In the genomic region with DNA sequence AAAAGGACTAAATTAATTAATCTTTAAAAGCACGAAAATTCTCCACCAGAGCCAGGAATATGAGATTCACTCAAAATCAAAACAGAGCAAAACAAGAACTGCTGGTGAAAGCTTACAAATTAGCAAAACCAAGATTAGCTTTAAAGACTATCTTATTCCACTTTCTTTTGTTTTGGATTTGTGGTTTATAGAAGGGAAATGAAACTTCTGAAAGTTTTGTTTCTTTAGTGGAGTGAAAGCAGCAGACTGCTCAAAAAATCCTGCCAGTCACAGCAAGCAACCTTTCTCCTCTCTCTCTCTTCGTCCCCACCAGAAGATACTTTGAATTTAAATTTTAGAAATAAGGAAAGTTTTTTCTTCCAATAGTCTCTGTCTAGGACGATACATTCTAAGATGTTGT, we compare ENCODE assay signal across 18 cellular contexts. TPM values are rescaled to one million over a fixed set of nuclear protein-coding genes. Genes with fewer than 3 reads are reported as not detected.
DNase-seq lines count a peak whose midpoint lies in the region; ATAC-seq, FAIRE-seq and TF ChIP-seq lines count a peak whose summit lies in the region.
"Had no signal": no experiment of that assay in that cellular context is flagged by ENCODE, and none has a peak within 500 bp of the region (broad histone marks: within the 10 kb centered on the region; RNA-seq: fewer than 3 reads in every experiment).

No MANE protein-coding gene starts in this region.

- intact Hi-C loops in activated naive CD4-positive, alpha-beta T cell treated with anti-CD3 and anti-CD28 coated beads for 36 hours (cut with micrococcal nuclease) = no loop called here

- no peaks in the 10 kb centered on the region for H3K9me2 ChIP-seq in MM.1S (replicated peaks; ENCODE audit: insufficient read depth, low read length)

- no peak overlapping the region for H3K4me2 ChIP-seq in MM.1S (ENCODE audit: low read depth, low read length)

- H3K27ac ChIP-seq in MM.1S (ENCODE audit: low read length) = no peak overlapping the region
- H3K27ac ChIP-seq in rectal smooth muscle tissue (ENCODE audit: low read depth, low read length) = peak overlapping the region; percentile 75
- H3K27ac ChIP-seq: body of pancreas, psoas muscle had no signal

- H3K79me2 ChIP-seq in MM.1S (ENCODE audit: low read length) = no peaks in the 10 kb centered on the region

- no peak overlapping the region for H2AFZ ChIP-seq in MM.1S (ENCODE audit: low read length)

- H3K27me3 Mint-ChIP-seq in activated naive CD4-positive, alpha-beta T cell treated with anti-CD3 and anti-CD28 coated beads for 36 hours (ENCODE audit: low read depth) = no peaks in the 10 kb centered on the region
- H3K27me3 Mint-ChIP-seq: CD4-positive, CD25-positive, alpha-beta regulatory T cell had no signal

- H3K9ac ChIP-seq in MM.1S (ENCODE audit: low read length) = no peak overlapping the region
- no peak overlapping the region for H3K9ac ChIP-seq in rectal smooth muscle tissue (ENCODE audit: low read length)

- peaks cover 96% of the 10 kb centered on the region for H3K27me3 ChIP-seq in MM.1S (replicated peaks; ENCODE audit: insufficient read depth, low read length)
- no peaks in the 10 kb centered on the region for H3K27me3 ChIP-seq in rectal smooth muscle tissue (ENCODE audit: control insufficient read depth, insufficient read depth, low read length)
- H3K27me3 ChIP-seq: body of pancreas had no signal

- no peak overlapping the region for H3K4me3 Mint-ChIP-seq in activated naive CD4-positive, alpha-beta T cell treated with anti-CD3 and anti-CD28 coated beads for 36 hours
- H3K4me3 Mint-ChIP-seq: CD4-positive, CD25-positive, alpha-beta regulatory T cell; stimulated activated effector memory CD8-positive, alpha-beta T cell treated with anti-CD3 and anti-CD28 coated beads, Interleukin-12 subunit alpha, Interleukin-12 subunit beta, amount 100 ng/mL, for 72 hours had no signal

- 0 out of 2 replicates have a peak, but pooled peaks cover 3% of the 10 kb centered on the region for H3F3A ChIP-seq in MM.1S (ENCODE audit: insufficient read depth, low read length)

- no peaks in the 10 kb centered on the region for H3K36me3 Mint-ChIP-seq in activated naive CD4-positive, alpha-beta T cell treated with anti-CD3 and anti-CD28 coated beads for 36 hours (ENCODE audit: low read depth)

- CTCF ChIA-PET in activated naive CD4-positive, alpha-beta T cell treated with anti-CD3 and anti-CD28 coated beads for 36 hours (lab: Charles Lee) = interaction anchor here (0.8 to 6.8 kb wide), 5 partner anchors 12 to 273 kb away, joined by 3 to 63 read pairs (median 5); no protein-coding TSS in a partner anchor

- H3K36me3 ChIP-seq in MM.1S (replicated peaks; ENCODE audit: insufficient read depth, low read length) (no peaks in the 10 kb centered on the region), rectal smooth muscle tissue (ENCODE audit: control insufficient read depth, insufficient read depth, low read length) (peaks cover 42% of the 10 kb centered on the region)

- peak; percentile 44 for FAIRE-seq in GM12892 (lab: Jason Lieb, UNC)

- H3K4me1 Mint-ChIP-seq in activated naive CD4-positive, alpha-beta T cell treated with anti-CD3 and anti-CD28 coated beads for 36 hours (ENCODE audit: low read depth) = peaks cover 9% of the 10 kb centered on the region

- ATAC-seq in GM21423 (IDR thresholded peaks at IDR 0.05; ENCODE audit: unreplicated experiment) = peak; percentile 47
- no peak for ATAC-seq in GM21526 (IDR thresholded peaks at IDR 0.05; ENCODE audit: low FRiP score, unreplicated experiment)
- ATAC-seq in HG03039 (IDR thresholded peaks at IDR 0.05; ENCODE audit: unreplicated experiment) = no peak
- ATAC-seq: body of pancreas; psoas muscle; stimulated activated effector memory CD8-positive, alpha-beta T cell treated with anti-CD3 and anti-CD28 coated beads, Interleukin-12 subunit alpha, Interleukin-12 subunit beta, amount 100 ng/mL, for 72 hours had no signal

- no peak for TF ChIP-seq CTCF in MM.1S (IDR thresholded peaks at IDR 0.05; ENCODE audit: low read length)

- H3K9me3 Mint-ChIP-seq in activated naive CD4-positive, alpha-beta T cell treated with anti-CD3 and anti-CD28 coated beads for 36 hours = no peaks in the 10 kb centered on the region
- H3K9me3 Mint-ChIP-seq: CD4-positive, CD25-positive, alpha-beta regulatory T cell; stimulated activated effector memory CD8-positive, alpha-beta T cell treated with anti-CD3 and anti-CD28 coated beads, Interleukin-12 subunit alpha, Interleukin-12 subunit beta, amount 100 ng/mL, for 72 hours had no signal

- H3K4me3 ChIP-seq in MM.1S (ENCODE audit: low read length) (no peak overlapping the region), rectal smooth muscle tissue (ENCODE audit: low read length) (no peak overlapping the region)
- H3K4me3 ChIP-seq: body of pancreas, psoas muscle had no signal

- H3K4me1 ChIP-seq in MM.1S (ENCODE audit: low read length) (no peaks in the 10 kb centered on the region), rectal smooth muscle tissue (ENCODE audit: control insufficient read depth, insufficient read depth, low read length) (peaks cover 53% of the 10 kb centered on the region)
- H3K4me1 ChIP-seq: body of pancreas, psoas muscle had no signal

- no peak for DNase-seq in GM12892 (ENCODE audit: insufficient read length)
- peak; percentile 28 for DNase-seq in MM.1S
- DNase-seq in activated naive CD4-positive, alpha-beta T cell treated with anti-CD3 and anti-CD28 coated beads for 36 hours = no peak
- DNase-seq in iPS-NIHi7 (ENCODE audit: extremely low spot score) = no peak
- DNase-seq: activated CD4-positive, alpha-beta T cell treated with anti-CD3 and anti-CD28 coated beads for 1 hour; body of pancreas; CD4-positive, CD25-positive, alpha-beta regulatory T cell; foreskin fibroblast; KG1; mesendoderm; NCI-H2029; psoas muscle; stimulated activated CD4-positive, alpha-beta T cell treated with anti-CD3 and anti-CD28 coated beads, Interleukin-2, amount 100 ng/mL, for 48 hours had no signal

- TF ChIP-seq POLR2A in GM12892 (IDR thresholded peaks at IDR 0.05; ENCODE audit: low read depth, low read length) = no peak

- no peak overlapping the region for H3K27ac Mint-ChIP-seq in activated naive CD4-positive, alpha-beta T cell treated with anti-CD3 and anti-CD28 coated beads for 36 hours
- H3K27ac Mint-ChIP-seq: CD4-positive, CD25-positive, alpha-beta regulatory T cell; stimulated activated effector memory CD8-positive, alpha-beta T cell treated with anti-CD3 and anti-CD28 coated beads, Interleukin-12 subunit alpha, Interleukin-12 subunit beta, amount 100 ng/mL, for 72 hours had no signal

- H3K9me3 ChIP-seq in MM.1S (replicated peaks; ENCODE audit: insufficient read depth, low read length) = no peaks in the 10 kb centered on the region
- H3K9me3 ChIP-seq: body of pancreas, psoas muscle had no signal

- H4K20me1 ChIP-seq in MM.1S (ENCODE audit: insufficient read depth, low read length) = peaks cover 10% of the 10 kb centered on the region; the same call in 1 of the 2 replicates

RNA-seq across cellular contexts. Expression of a gene that starts 7.8 kb away (rescaled TPM):
- 36.7 TPM for polyA plus RNA-seq in GM12892 (2012; ENCODE audit: missing spikeins)
- total RNA-seq in activated naive CD4-positive, alpha-beta T cell treated with anti-CD3 and anti-CD28 coated beads for 36 hours = 1 to 10 TPM; 3.6 to 4.0 TPM

RNA-seq across cellular contexts. Expression of a gene that starts 45.8 kb away (rescaled TPM):
- polyA plus RNA-seq in GM12892 (2012; ENCODE audit: missing spikeins) = 81.0 TPM
- 10 to 100 TPM; 69.3 to 72.9 TPM for total RNA-seq in activated naive CD4-positive, alpha-beta T cell treated with anti-CD3 and anti-CD28 coated beads for 36 hours
